ENCODE assay signal across 12 cellular contexts in the genomic region with DNA sequence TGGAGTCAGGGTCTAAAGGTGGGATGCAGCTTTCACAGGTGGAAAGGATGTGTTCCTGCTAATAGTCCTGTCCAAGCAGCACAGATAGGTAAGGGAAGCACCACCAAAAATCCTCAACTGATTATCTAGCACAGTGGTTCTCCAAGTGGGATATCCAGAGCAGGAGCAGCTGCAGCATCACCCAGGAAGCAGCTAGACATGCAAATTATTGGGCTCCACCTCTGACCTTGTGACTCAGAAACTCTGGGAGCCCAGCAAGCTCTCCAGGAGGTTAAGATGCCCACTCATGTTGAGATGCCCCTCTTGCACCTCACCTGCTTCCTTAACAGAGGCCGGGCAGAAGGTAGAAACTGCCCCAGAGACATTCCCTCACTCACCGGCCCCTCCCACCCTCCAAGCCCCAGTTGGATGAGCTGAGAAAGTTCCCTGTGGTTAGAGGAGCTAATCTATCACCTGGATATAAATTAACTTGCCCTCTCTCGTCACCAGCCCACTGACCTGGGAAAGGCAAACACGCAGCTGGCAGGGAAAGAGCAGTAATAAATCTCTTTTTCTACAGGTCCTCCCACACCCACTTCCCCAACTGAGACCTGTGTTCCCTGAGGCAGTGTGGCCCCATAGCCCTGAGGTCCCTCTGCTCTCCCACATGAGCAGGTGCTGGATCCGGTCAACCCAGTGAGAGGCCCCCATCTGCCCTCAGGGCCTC. TPM values are rescaled to one million over a fixed set of nuclear protein-coding genes. Genes with fewer than 3 reads are reported as not detected.
A peak's percentile ranks its signal among the peaks of the same experiment; 100 is the strongest.
DNase-seq lines count a peak whose midpoint lies in the region; ATAC-seq and TF ChIP-seq lines count a peak whose summit lies in the region.
"Had no signal": no experiment of that assay in that cellular context is flagged by ENCODE, and none has a peak within 500 bp of the region (broad histone marks: within the 10 kb centered on the region; RNA-seq: fewer than 3 reads in every experiment).

No MANE protein-coding gene starts in this region.

- no peak for TF ChIP-seq CTCF in right atrium auricular region (IDR thresholded peaks at IDR 0.05)

- H2AFZ ChIP-seq in GM23248, result no peak overlapping the region

- H3K9me3 ChIP-seq in right atrium auricular region (no peaks in the 10 kb centered on the region), stomach smooth muscle (ENCODE audit: control insufficient read depth in 2 of 2, low read length in 2 of 2) (no peaks in the 10 kb centered on the region), GM23248 (ENCODE audit: low read depth) (no peaks in the 10 kb centered on the region)

- H3K27me3 ChIP-seq in right atrium auricular region (no peaks in the 10 kb centered on the region), stomach smooth muscle (ENCODE audit: control insufficient read depth in 1 of 2, insufficient read depth in 2 of 2, low read length in 2 of 2) (no peaks in the 10 kb centered on the region), GM23248 (replicated peaks; ENCODE audit: insufficient read depth) (peaks cover 24% of the 10 kb centered on the region)

- no peak overlapping the region for H3K4me2 ChIP-seq in GM23248 (ENCODE audit: unreplicated experiment)

- in situ Hi-C loops in GM23248 (cut with MboI), result no loop called here

- H4K20me1 ChIP-seq in GM23248 (ENCODE audit: insufficient read depth), result no peaks in the 10 kb centered on the region

- no peaks in the 10 kb centered on the region for H3K79me2 ChIP-seq in GM23248 (ENCODE audit: insufficient read depth)

- WGBS in GM23248 (ENCODE audit: low coverage in 1 of 2, low lambda C conversion rate in 2 of 2, missing lambda C conversion rate in 2 of 2), 2 experiments, result 67 to 72% methylated on average over 5 of the region's 5 CpGs

- H3K4me1 ChIP-seq in right atrium auricular region, result peaks cover 0 to 72% of the 10 kb centered on the region in 2 donors
- H3K4me1 ChIP-seq in stomach smooth muscle (ENCODE audit: control insufficient read depth, insufficient read depth, low read length), result peaks cover 81% of the 10 kb centered on the region
- H3K4me1 ChIP-seq in GM23248 (ENCODE audit: insufficient read depth), result no peaks in the 10 kb centered on the region

- H3K36me3 ChIP-seq in right atrium auricular region, result no peaks in the 10 kb centered on the region
- H3K36me3 ChIP-seq in stomach smooth muscle (ENCODE audit: control insufficient read depth in 2 of 2, insufficient read depth in 2 of 2, low read length in 2 of 2), result peaks cover 0 to 2% of the 10 kb centered on the region in 2 donors
- no peaks in the 10 kb centered on the region for H3K36me3 ChIP-seq in GM23248 (ENCODE audit: low read depth)

- peak; percentile 32 for DNase-seq in DMS79 treated with DMSO at 0.1 percent for 48 hours (lab: John Stamatoyannopoulos, UW)
- no peak for DNase-seq in DMS79 (lab: John Stamatoyannopoulos, UW)
- peak; percentile 13 for DNase-seq in NCI-H774 (lab: John Stamatoyannopoulos, UW)
- DNase-seq in right atrium auricular region (ENCODE audit: low spot score), result no peak
- no peak for DNase-seq in GM23248
- DNase-seq: 8988T, DMS 273 treated with DMSO at 0.1 percent for 48 hours, KBM-7 had no signal

- H3K9ac ChIP-seq in stomach smooth muscle (ENCODE audit: low read length in 2 of 2) (peak overlapping the region in 1 of 2 donors; percentile 5), GM23248 (no peak overlapping the region)

- no peaks in the 10 kb centered on the region for H3F3A ChIP-seq in GM23248 (ENCODE audit: insufficient read depth)

- no peaks in the 10 kb centered on the region for H3K9me2 ChIP-seq in GM23248 (ENCODE audit: insufficient read depth)

- H3K27ac ChIP-seq in right atrium auricular region (peak overlapping the region; percentile 91 to 92), stomach smooth muscle (ENCODE audit: low read length) (peak overlapping the region; percentile 93), GM23248 (no peak overlapping the region)

- H3K4me3 ChIP-seq in right atrium auricular region (no peak overlapping the region), stomach smooth muscle (ENCODE audit: low read length in 2 of 2) (peak overlapping the region in 1 of 2 donors; percentile 8), GM23248 (no peak overlapping the region)

- ATAC-seq in HG02798 (IDR thresholded peaks at IDR 0.05; ENCODE audit: poor library complexity, unreplicated experiment), result no peak
- ATAC-seq in HG03175 (IDR thresholded peaks at IDR 0.05; ENCODE audit: unreplicated experiment), result no peak
- ATAC-seq: HCT116 had no signal

RNA-seq across cellular contexts. Expression of a gene that starts 39.3 kb away (rescaled TPM):
- 100 to 1,000 TPM; 105 to 163 TPM for total RNA-seq in right atrium auricular region
- 0.38 and 1.2 TPM in 2 replicates for total RNA-seq in GM23248 (2014; rRNA removed; shearing (Covaris generic))
- polyA plus RNA-seq in GM23248 (2016; fragmentation: Nextera tagmentation; extraction: Ambion mirVana), result 0.09 TPM in 2 replicates

Comparison
In these comparisons a context has a peak if more than half of its experiments do, and no peak if none do; other contexts are left out.
1. DNase-seq: peak in DMS79 treated with DMSO at 0.1 percent for 48 hours (single experiment) and NCI-H774 (single experiment); none in DMS79 (single experiment), right atrium auricular region (single experiment) and GM23248 (single experiment).
2. RNA of a gene that starts 39.3 kb away (total RNA-seq): 105 to 163 TPM in right atrium auricular region; 0.38 to 1.2 TPM in GM23248; every median in the first group is over 10 times any median in the second.